ENCODE assay signal across 22 cellular contexts in genomic region chr17:16361874-16362273, GRCh38. TPM values are rescaled to one million over a fixed set of nuclear protein-coding genes. Genes with fewer than 3 reads are reported as not detected.
DNase-seq lines count a peak whose midpoint lies in the region; ATAC-seq and TF ChIP-seq lines count a peak whose summit lies in the region.
"Had no signal": no experiment of that assay in that cellular context is flagged by ENCODE, and none has a peak within 500 bp of the region (broad histone marks: within the 10 kb centered on the region; RNA-seq: fewer than 3 reads in every experiment).

No MANE protein-coding gene starts in this region.

- no peaks in the 10 kb centered on the region for H3F3A ChIP-seq in MM.1S (ENCODE audit: insufficient read depth, low read length)
- no peaks in the 10 kb centered on the region for H3F3A ChIP-seq in PC-9 (ENCODE audit: insufficient read depth, low read depth)

- H3K9me3 ChIP-seq in spleen (no peaks in the 10 kb centered on the region), MM.1S (replicated peaks; ENCODE audit: insufficient read depth, low read length) (no peaks in the 10 kb centered on the region), PC-9 (ENCODE audit: insufficient read depth, low read depth) (no peaks in the 10 kb centered on the region)
- H3K9me3 ChIP-seq: SJSA1 had no signal

- DNase-seq in activated CD4-positive, alpha-beta memory T cell treated with anti-CD3 and anti-CD28 coated beads for 36 hours = peak; percentile 55
- no peak for DNase-seq in activated CD4-positive, alpha-beta memory T cell treated with anti-CD3 and anti-CD28 coated beads, Interleukin-2, amount 10 ng/mL, durations not matched to agents 7 days and 5 days
- DNase-seq in GM12865 (ENCODE audit: low read depth) = peak; percentile 38
- DNase-seq in spleen = peak; percentile 1
- DNase-seq in MM.1S = no peak
- no peak for DNase-seq in NCI-H2107 treated with DMSO at 0.1 percent for 48 hours (lab: John Stamatoyannopoulos, UW; ENCODE audit: unreplicated experiment)
- DNase-seq in PC-9 = no peak
- DNase-seq: AML-193; C1 segment of cervical spinal cord; CD8-positive, alpha-beta T cell; DND-41; Kasumi-1; NCI-H1092 treated with DMSO at 0.1 percent for 48 hours; NCI-H1436 treated with DMSO at 0.1 percent for 48 hours; NCI-H1930; NCI-H446; NCI-H526; OCI-M1 had no signal

- no peak for TF ChIP-seq CTCF in GM12865 (IDR thresholded peaks at IDR 0.05; ENCODE audit: insufficient read depth, low read depth, low read length, missing control alignments)
- no peak for TF ChIP-seq CTCF in spleen (IDR thresholded peaks at IDR 0.05 in 8 of 11, conservative IDR thresholded peaks at IDR 0.05 in 3 of 11)
- no peak for TF ChIP-seq CTCF in MM.1S (IDR thresholded peaks at IDR 0.05; ENCODE audit: low read length)
- no peak for TF ChIP-seq CTCF in PC-9 (conservative IDR thresholded peaks at IDR 0.05)

- H3K4me1 ChIP-seq in spleen = peaks cover 0 to 8% (median 5%) of the 10 kb centered on the region in 6 donors
- no peaks in the 10 kb centered on the region for H3K4me1 ChIP-seq in MM.1S (ENCODE audit: low read length)
- H3K4me1 ChIP-seq in PC-9 (replicated peaks; ENCODE audit: insufficient read depth) = no peaks in the 10 kb centered on the region
- H3K4me1 ChIP-seq: SJSA1 had no signal

- no peaks in the 10 kb centered on the region for H3K27me3 Mint-ChIP-seq in activated CD4-positive, alpha-beta memory T cell treated with anti-CD3 and anti-CD28 coated beads for 36 hours
- peaks cover 13% of the 10 kb centered on the region for H3K27me3 Mint-ChIP-seq in activated CD4-positive, alpha-beta memory T cell treated with anti-CD3 and anti-CD28 coated beads, Interleukin-2, amount 10 ng/mL, durations not matched to agents 7 days and 5 days

- no peaks in the 10 kb centered on the region for H4K20me1 ChIP-seq in MM.1S (ENCODE audit: insufficient read depth, low read length)
- H4K20me1 ChIP-seq in PC-9 (ENCODE audit: insufficient read depth) = no peaks in the 10 kb centered on the region

- H3K9me3 Mint-ChIP-seq in activated CD4-positive, alpha-beta memory T cell treated with anti-CD3 and anti-CD28 coated beads for 36 hours = no peaks in the 10 kb centered on the region
- no peaks in the 10 kb centered on the region for H3K9me3 Mint-ChIP-seq in activated CD4-positive, alpha-beta memory T cell treated with anti-CD3 and anti-CD28 coated beads, Interleukin-2, amount 10 ng/mL, durations not matched to agents 7 days and 5 days
- H3K9me3 Mint-ChIP-seq: CD8-positive, alpha-beta T cell had no signal

- CTCF ChIA-PET in activated CD4-positive, alpha-beta memory T cell treated with anti-CD3 and anti-CD28 coated beads for 36 hours (lab: Charles Lee) = interaction anchor here (5.0 to 5.9 kb wide), 2 partner anchors 9 to 54 kb away, joined by 55 to 79 read pairs; partner anchors contain the start of genes CENPV and TRPV2
- CTCF ChIA-PET in activated CD4-positive, alpha-beta memory T cell treated with anti-CD3 and anti-CD28 coated beads, Interleukin-2, amount 10 ng/mL, durations not matched to agents 7 days and 5 days (lab: Charles Lee) = interaction anchor here (2.6 to 6.1 kb wide), 2 partner anchors 79 to 160 kb away, joined by 11 to 63 read pairs; no protein-coding TSS in a partner anchor
- CTCF ChIA-PET in PC-9 (lab: Charles Lee) = no interaction called here

- no peak overlapping the region for H3K4me3 Mint-ChIP-seq in activated CD4-positive, alpha-beta memory T cell treated with anti-CD3 and anti-CD28 coated beads for 36 hours
- no peak overlapping the region for H3K4me3 Mint-ChIP-seq in activated CD4-positive, alpha-beta memory T cell treated with anti-CD3 and anti-CD28 coated beads, Interleukin-2, amount 10 ng/mL, durations not matched to agents 7 days and 5 days
- H3K4me3 Mint-ChIP-seq: CD8-positive, alpha-beta T cell had no signal

- H3K27ac ChIP-seq in spleen (no peak overlapping the region), MM.1S (ENCODE audit: low read length) (no peak overlapping the region), PC-9 (no peak overlapping the region)
- H3K27ac ChIP-seq: SJSA1 had no signal

- POLR2A ChIA-PET in activated CD4-positive, alpha-beta memory T cell treated with anti-CD3 and anti-CD28 coated beads for 36 hours (lab: Charles Lee) = no interaction called here
- POLR2A ChIA-PET in activated CD4-positive, alpha-beta memory T cell treated with anti-CD3 and anti-CD28 coated beads, Interleukin-2, amount 10 ng/mL, durations not matched to agents 7 days and 5 days (lab: Charles Lee) = no interaction called here
- POLR2A ChIA-PET in PC-9 (lab: Charles Lee; ENCODE audit: unreplicated experiment) = no interaction called here

- ATAC-seq in HG03045 (IDR thresholded peaks at IDR 0.05; ENCODE audit: unreplicated experiment) = peak; percentile 40
- ATAC-seq: CD8-positive, alpha-beta T cell; Right ventricle myocardium inferior had no signal

- H3K9me2 ChIP-seq in MM.1S (replicated peaks; ENCODE audit: insufficient read depth, low read length) (no peaks in the 10 kb centered on the region), PC-9 (ENCODE audit: insufficient read depth) (no peaks in the 10 kb centered on the region)

- H2AFZ ChIP-seq in MM.1S (ENCODE audit: low read length) = no peak overlapping the region
- no peak overlapping the region for H2AFZ ChIP-seq in PC-9

- H3K27me3 ChIP-seq in spleen (replicated peaks in 1 of 7) = no peaks in the 10 kb centered on the region
- H3K27me3 ChIP-seq in MM.1S (replicated peaks; ENCODE audit: insufficient read depth, low read length) = peaks cover 2% of the 10 kb centered on the region; the same call in 1 of the 2 replicates
- H3K27me3 ChIP-seq in PC-9 (ENCODE audit: insufficient read depth, low read depth) = no peaks in the 10 kb centered on the region
- H3K27me3 ChIP-seq: SJSA1 had no signal

- no peak overlapping the region for H3K4me3 ChIP-seq in GM12865 (ENCODE audit: low read depth, low read length)
- H3K4me3 ChIP-seq in spleen = no peak overlapping the region
- no peak overlapping the region for H3K4me3 ChIP-seq in MM.1S (ENCODE audit: low read length)
- H3K4me3 ChIP-seq in PC-9 = no peak overlapping the region
- H3K4me3 ChIP-seq: SJSA1 had no signal

- H3K36me3 ChIP-seq in spleen (no peaks in the 10 kb centered on the region), MM.1S (replicated peaks; ENCODE audit: insufficient read depth, low read length) (no peaks in the 10 kb centered on the region), PC-9 (ENCODE audit: low read depth) (no peaks in the 10 kb centered on the region)
- H3K36me3 ChIP-seq: SJSA1 had no signal

- TF ChIP-seq POLR2A in spleen (IDR thresholded peaks at IDR 0.05) = no peak

- no TSS peak for BruUV-seq in PC-9 (replicated peaks; lab: Mats Ljungman, UMichigan)

- H3K4me2 ChIP-seq in MM.1S (ENCODE audit: low read depth, low read length) (no peak overlapping the region), PC-9 (no peak overlapping the region)

- WGBS in spleen, 5 donors = 73 to 85% (median 81%) methylated on average over 8 of the region's 8 CpGs

- H3K79me2 ChIP-seq in MM.1S (ENCODE audit: low read length) (no peaks in the 10 kb centered on the region), PC-9 (ENCODE audit: low read depth) (no peaks in the 10 kb centered on the region)

- no peak overlapping the region for H3K27ac Mint-ChIP-seq in activated CD4-positive, alpha-beta memory T cell treated with anti-CD3 and anti-CD28 coated beads for 36 hours
- H3K27ac Mint-ChIP-seq in activated CD4-positive, alpha-beta memory T cell treated with anti-CD3 and anti-CD28 coated beads, Interleukin-2, amount 10 ng/mL, durations not matched to agents 7 days and 5 days = no peak overlapping the region
- H3K27ac Mint-ChIP-seq: CD8-positive, alpha-beta T cell had no signal

- no peak overlapping the region for H3K9ac ChIP-seq in MM.1S (ENCODE audit: low read length)

- no peaks in the 10 kb centered on the region for H3K36me3 Mint-ChIP-seq in activated CD4-positive, alpha-beta memory T cell treated with anti-CD3 and anti-CD28 coated beads for 36 hours
- H3K36me3 Mint-ChIP-seq in activated CD4-positive, alpha-beta memory T cell treated with anti-CD3 and anti-CD28 coated beads, Interleukin-2, amount 10 ng/mL, durations not matched to agents 7 days and 5 days (ENCODE audit: low read depth) = no peaks in the 10 kb centered on the region
- H3K36me3 Mint-ChIP-seq: CD8-positive, alpha-beta T cell had no signal

- H3K4me1 Mint-ChIP-seq in activated CD4-positive, alpha-beta memory T cell treated with anti-CD3 and anti-CD28 coated beads for 36 hours (ENCODE audit: low read depth) = peaks cover 7% of the 10 kb centered on the region
- peaks cover 7% of the 10 kb centered on the region for H3K4me1 Mint-ChIP-seq in activated CD4-positive, alpha-beta memory T cell treated with anti-CD3 and anti-CD28 coated beads, Interleukin-2, amount 10 ng/mL, durations not matched to agents 7 days and 5 days

- intact Hi-C loops in activated CD4-positive, alpha-beta memory T cell treated with anti-CD3 and anti-CD28 coated beads for 36 hours (cut with micrococcal nuclease) = no loop called here
- intact Hi-C loops in spleen (cut with DNase I; ENCODE audit: low total_unique reads) (loop anchor here (10.0 kb wide), 1 partner anchor 53 kb away; the partner anchor contains the start of gene TRPV2), PC-9 (cut with micrococcal nuclease; ENCODE audit: unreplicated experiment) (loop anchor here (2.0 to 10.0 kb wide), 2 partner anchors 159 to 223 kb away; no protein-coding TSS in a partner anchor)

RNA-seq across cellular contexts. Expression of gene CENPV, which starts 8.6 kb away (rescaled TPM):
- 10 to 100 TPM; 43.0 to 44.2 TPM for total RNA-seq in activated CD4-positive, alpha-beta memory T cell treated with anti-CD3 and anti-CD28 coated beads for 36 hours
- total RNA-seq in activated CD4-positive, alpha-beta memory T cell treated with anti-CD3 and anti-CD28 coated beads, Interleukin-2, amount 10 ng/mL, durations not matched to agents 7 days and 5 days = 10 to 100 TPM in 1 of 2 experiments, 1 to 10 TPM in 1; 9.4 to 12.3 TPM
- total RNA-seq in spleen (10 to 100 TPM in 2 of 7 donors, 1 to 10 TPM in 5; 5.1 to 15.2 (median 9.5) TPM), PC-9 (2021) (12.6 and 18.1 TPM in 2 replicates)
- 10 to 100 TPM; 18.7 to 24.5 (median 19.5) TPM for polyA plus RNA-seq in spleen

RNA-seq across cellular contexts. Expression of gene UBB, which starts 19.0 kb away (rescaled TPM):
- total RNA-seq in activated CD4-positive, alpha-beta memory T cell treated with anti-CD3 and anti-CD28 coated beads for 36 hours = 1,000 to 10,000 TPM; 1,695 to 1,771 TPM
- total RNA-seq in activated CD4-positive, alpha-beta memory T cell treated with anti-CD3 and anti-CD28 coated beads, Interleukin-2, amount 10 ng/mL, durations not matched to agents 7 days and 5 days = 1,000 to 10,000 TPM; 1,185 TPM
- total RNA-seq in spleen (1,000 to 10,000 TPM in 5 of 7 donors, 100 to 1,000 TPM in 2; 822 to 1,795 (median 1,121) TPM), PC-9 (2021) (2,044 and 2,361 TPM in 2 replicates)
- 100 to 1,000 TPM; 697 to 951 (median 938) TPM for polyA plus RNA-seq in spleen

RNA-seq across cellular contexts. Expression of gene TRPV2, which starts 53.5 kb away (rescaled TPM):
- 10 to 100 TPM; 46.0 to 50.6 TPM for total RNA-seq in activated CD4-positive, alpha-beta memory T cell treated with anti-CD3 and anti-CD28 coated beads for 36 hours
- total RNA-seq in activated CD4-positive, alpha-beta memory T cell treated with anti-CD3 and anti-CD28 coated beads, Interleukin-2, amount 10 ng/mL, durations not matched to agents 7 days and 5 days = 100 to 1,000 TPM; 131 to 142 TPM
- total RNA-seq in spleen (10 to 100 TPM; 44.8 to 85.7 (median 50.2) TPM), PC-9 (2021) (3.1 and 5.3 TPM in 2 replicates)
- 10 to 100 TPM; 37.0 to 61.3 (median 55.0) TPM for polyA plus RNA-seq in spleen
- total RNA-seq: A172 had no signal

Comparison
In these comparisons a context has a peak if more than half of its experiments do, and no peak if none do; other contexts are left out.
1. DNase-seq: peak in activated CD4-positive, alpha-beta memory T cell treated with anti-CD3 and anti-CD28 coated beads for 36 hours (single experiment), GM12865 (single experiment) and spleen (single experiment); none in activated CD4-positive, alpha-beta memory T cell treated with anti-CD3 and anti-CD28 coated beads, Interleukin-2, amount 10 ng/mL, durations not matched to agents 7 days and 5 days (single experiment), MM.1S (single experiment), NCI-H2107 treated with DMSO at 0.1 percent for 48 hours (single experiment) and PC-9 (0 of 2).